ENCODE assay signal across 2 cellular contexts in the genomic region with DNA sequence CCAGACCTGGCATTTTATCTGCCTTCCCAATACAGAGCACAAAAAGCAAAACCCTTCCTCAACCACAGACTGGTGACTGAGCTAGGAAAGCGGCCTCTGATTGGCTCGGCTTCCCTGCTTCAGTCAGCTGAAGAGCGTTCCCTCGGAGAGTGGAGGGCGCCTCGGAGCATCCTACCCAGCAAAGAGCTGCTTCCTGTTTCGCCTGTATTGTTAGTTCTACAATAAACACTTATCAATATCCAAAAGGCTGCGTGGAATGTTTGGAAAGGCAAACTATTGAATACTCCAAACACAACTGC.
TF ChIP-seq lines count a peak whose summit lies in the region.

No MANE protein-coding gene starts in this region.

TF ChIP-seq in GM23338, 12 proteins besides CTCF, POLR2A, EP300 and RAD21 (continued from another document):
- no peak for TF ChIP-seq NANOG (IDR thresholded peaks at IDR 0.05; ENCODE audit: borderline replicate concordance)
- TF ChIP-seq, protein P1, sequence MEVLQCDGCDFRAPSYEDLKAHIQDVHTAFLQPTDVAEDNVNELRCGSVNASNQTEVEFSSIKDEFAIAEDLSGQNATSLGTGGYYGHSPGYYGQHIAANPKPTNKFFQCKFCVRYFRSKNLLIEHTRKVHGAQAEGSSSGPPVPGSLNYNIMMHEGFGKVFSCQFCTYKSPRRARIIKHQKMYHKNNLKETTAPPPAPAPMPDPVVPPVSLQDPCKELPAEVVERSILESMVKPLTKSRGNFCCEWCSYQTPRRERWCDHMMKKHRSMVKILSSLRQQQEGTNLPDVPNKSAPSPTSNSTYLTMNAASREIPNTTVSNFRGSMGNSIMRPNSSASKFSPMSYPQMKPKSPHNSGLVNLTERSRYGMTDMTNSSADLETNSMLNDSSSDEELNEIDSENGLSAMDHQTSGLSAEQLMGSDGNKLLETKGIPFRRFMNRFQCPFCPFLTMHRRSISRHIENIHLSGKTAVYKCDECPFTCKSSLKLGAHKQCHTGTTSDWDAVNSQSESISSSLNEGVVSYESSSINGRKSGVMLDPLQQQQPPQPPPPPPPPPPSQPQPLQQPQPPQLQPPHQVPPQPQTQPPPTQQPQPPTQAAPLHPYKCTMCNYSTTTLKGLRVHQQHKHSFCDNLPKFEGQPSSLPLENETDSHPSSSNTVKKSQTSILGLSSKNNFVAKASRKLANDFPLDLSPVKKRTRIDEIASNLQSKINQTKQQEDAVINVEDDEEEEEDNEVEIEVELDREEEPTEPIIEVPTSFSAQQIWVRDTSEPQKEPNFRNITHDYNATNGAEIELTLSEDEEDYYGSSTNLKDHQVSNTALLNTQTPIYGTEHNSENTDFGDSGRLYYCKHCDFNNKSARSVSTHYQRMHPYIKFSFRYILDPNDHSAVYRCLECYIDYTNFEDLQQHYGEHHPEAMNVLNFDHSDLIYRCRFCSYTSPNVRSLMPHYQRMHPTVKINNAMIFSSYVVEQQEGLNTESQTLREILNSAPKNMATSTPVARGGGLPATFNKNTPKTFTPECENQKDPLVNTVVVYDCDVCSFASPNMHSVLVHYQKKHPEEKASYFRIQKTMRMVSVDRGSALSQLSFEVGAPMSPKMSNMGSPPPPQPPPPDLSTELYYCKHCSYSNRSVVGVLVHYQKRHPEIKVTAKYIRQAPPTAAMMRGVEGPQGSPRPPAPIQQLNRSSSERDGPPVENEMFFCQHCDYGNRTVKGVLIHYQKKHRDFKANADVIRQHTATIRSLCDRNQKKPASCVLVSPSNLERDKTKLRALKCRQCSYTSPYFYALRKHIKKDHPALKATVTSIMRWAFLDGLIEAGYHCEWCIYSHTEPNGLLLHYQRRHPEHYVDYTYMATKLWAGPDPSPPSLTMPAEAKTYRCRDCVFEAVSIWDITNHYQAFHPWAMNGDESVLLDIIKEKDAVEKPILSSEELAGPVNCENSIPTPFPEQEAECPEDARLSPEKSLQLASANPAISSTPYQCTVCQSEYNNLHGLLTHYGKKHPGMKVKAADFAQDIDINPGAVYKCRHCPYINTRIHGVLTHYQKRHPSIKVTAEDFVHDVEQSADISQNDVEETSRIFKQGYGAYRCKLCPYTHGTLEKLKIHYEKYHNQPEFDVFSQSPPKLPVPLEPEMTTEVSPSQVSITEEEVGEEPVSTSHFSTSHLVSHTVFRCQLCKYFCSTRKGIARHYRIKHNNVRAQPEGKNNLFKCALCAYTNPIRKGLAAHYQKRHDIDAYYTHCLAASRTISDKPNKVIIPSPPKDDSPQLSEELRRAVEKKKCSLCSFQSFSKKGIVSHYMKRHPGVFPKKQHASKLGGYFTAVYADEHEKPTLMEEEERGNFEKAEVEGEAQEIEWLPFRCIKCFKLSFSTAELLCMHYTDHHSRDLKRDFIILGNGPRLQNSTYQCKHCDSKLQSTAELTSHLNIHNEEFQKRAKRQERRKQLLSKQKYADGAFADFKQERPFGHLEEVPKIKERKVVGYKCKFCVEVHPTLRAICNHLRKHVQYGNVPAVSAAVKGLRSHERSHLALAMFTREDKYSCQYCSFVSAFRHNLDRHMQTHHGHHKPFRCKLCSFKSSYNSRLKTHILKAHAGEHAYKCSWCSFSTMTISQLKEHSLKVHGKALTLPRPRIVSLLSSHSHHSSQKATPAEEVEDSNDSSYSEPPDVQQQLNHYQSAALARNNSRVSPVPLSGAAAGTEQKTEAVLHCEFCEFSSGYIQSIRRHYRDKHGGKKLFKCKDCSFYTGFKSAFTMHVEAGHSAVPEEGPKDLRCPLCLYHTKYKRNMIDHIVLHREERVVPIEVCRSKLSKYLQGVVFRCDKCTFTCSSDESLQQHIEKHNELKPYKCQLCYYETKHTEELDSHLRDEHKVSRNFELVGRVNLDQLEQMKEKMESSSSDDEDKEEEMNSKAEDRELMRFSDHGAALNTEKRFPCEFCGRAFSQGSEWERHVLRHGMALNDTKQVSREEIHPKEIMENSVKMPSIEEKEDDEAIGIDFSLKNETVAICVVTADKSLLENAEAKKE (CRISPR knock-in tag; IDR thresholded peaks at IDR 0.05): no peak
- TF ChIP-seq JUNB (IDR thresholded peaks at IDR 0.05; ENCODE audit: unreplicated experiment): no peak

TF ChIP-seq in endothelial cell of umbilical vein, 7 proteins besides CTCF, POLR2A, EP300 and RAD21 (continued from another document):
- TF ChIP-seq JUN (IDR thresholded peaks at IDR 0.05; ENCODE audit: borderline replicate concordance, insufficient read depth, insufficient read length, low read depth) (no peak), FOS (IDR thresholded peaks at IDR 0.05; ENCODE audit: borderline replicate concordance, insufficient read depth, low read length) (no peak), POLR2AphosphoS5 (IDR thresholded peaks at IDR 0.05; ENCODE audit: insufficient read depth, low read depth, low read length) (no peak)
TF ChIP-seq in endothelial cell of umbilical vein: peak in this region for 0.
